18 cellular contexts compared by ENCODE assay signal in genomic region chr11:118652681-118653181, GRCh38. TPM values are rescaled to one million over a fixed set of nuclear protein-coding genes. Genes with fewer than 3 reads are reported as not detected.
A peak's percentile ranks its signal among the peaks of the same experiment; 100 is the strongest.
DNase-seq lines count a peak whose midpoint lies in the region; ATAC-seq and TF ChIP-seq lines count a peak whose summit lies in the region.
"Had no signal": no experiment of that assay in that cellular context is flagged by ENCODE, and none has a peak within 500 bp of the region (broad histone marks: within the 10 kb centered on the region; RNA-seq: fewer than 3 reads in every experiment).

No MANE protein-coding gene starts in this region.

- H3K27me3 Mint-ChIP-seq in activated CD4-positive, alpha-beta T cell treated with anti-CD3 and anti-CD28 coated beads, Interleukin-2, amount 10 ng/mL, durations not matched to agents 7 days and 5 days, result no peaks in the 10 kb centered on the region
- H3K27me3 Mint-ChIP-seq: activated naive CD4-positive, alpha-beta T cell treated with anti-CD3 and anti-CD28 coated beads, Interleukin-2, amount 50 U/mL, for 24 hours; stimulated activated naive CD8-positive, alpha-beta T cell treated with anti-CD3 and anti-CD28 coated beads, Interleukin-15, Interleukin-2, amounts not matched to agents 100 ng/mL and 50 ng/mL, for 24 hours had no signal

- no peak for ATAC-seq in stimulated activated effector memory CD8-positive, alpha-beta T cell treated with anti-CD3 and anti-CD28 coated beads, Interleukin-12 subunit alpha, Interleukin-12 subunit beta, amount 100 ng/mL, for 72 hours
- ATAC-seq in GM18519 (IDR thresholded peaks at IDR 0.05; ENCODE audit: low FRiP score, unreplicated experiment), result no peak

- H3K4me1 Mint-ChIP-seq in stimulated activated effector memory CD8-positive, alpha-beta T cell treated with anti-CD3 and anti-CD28 coated beads, Interleukin-12 subunit alpha, Interleukin-12 subunit beta, amount 100 ng/mL, for 72 hours, result peaks cover 10% of the 10 kb centered on the region
- H3K4me1 Mint-ChIP-seq in activated CD4-positive, alpha-beta T cell treated with anti-CD3 and anti-CD28 coated beads, Interleukin-2, amount 10 ng/mL, durations not matched to agents 7 days and 5 days, result peaks cover 9% of the 10 kb centered on the region

- CTCF ChIA-PET in RWPE1 (lab: Yijun Ruan, JAX), result no interaction called here
- CTCF ChIA-PET in activated CD4-positive, alpha-beta T cell treated with anti-CD3 and anti-CD28 coated beads, Interleukin-2, amount 10 ng/mL, durations not matched to agents 7 days and 5 days (lab: Charles Lee), result no interaction called here

- no peak overlapping the region for H3K4me3 Mint-ChIP-seq in stimulated activated effector memory CD8-positive, alpha-beta T cell treated with anti-CD3 and anti-CD28 coated beads, Interleukin-12 subunit alpha, Interleukin-12 subunit beta, amount 100 ng/mL, for 72 hours
- no peak overlapping the region for H3K4me3 Mint-ChIP-seq in activated CD4-positive, alpha-beta T cell treated with anti-CD3 and anti-CD28 coated beads, Interleukin-2, amount 10 ng/mL, durations not matched to agents 7 days and 5 days
- H3K4me3 Mint-ChIP-seq: activated naive CD4-positive, alpha-beta T cell treated with anti-CD3 and anti-CD28 coated beads, Interleukin-2, amount 50 U/mL, for 24 hours; stimulated activated naive CD8-positive, alpha-beta T cell treated with anti-CD3 and anti-CD28 coated beads, Interleukin-15, Interleukin-2, amounts not matched to agents 100 ng/mL and 50 ng/mL, for 24 hours had no signal

- intact Hi-C loops in head of caudate nucleus (cut with DNase I), result no loop called here

- TF ChIP-seq CTCF in RWPE1 (conservative IDR thresholded peaks at IDR 0.05; ENCODE audit: low read depth), result no peak

- peak overlapping the region; percentile 4 for H3K27ac Mint-ChIP-seq in stimulated activated effector memory CD8-positive, alpha-beta T cell treated with anti-CD3 and anti-CD28 coated beads, Interleukin-12 subunit alpha, Interleukin-12 subunit beta, amount 100 ng/mL, for 72 hours
- H3K27ac Mint-ChIP-seq in activated CD4-positive, alpha-beta T cell treated with anti-CD3 and anti-CD28 coated beads, Interleukin-2, amount 10 ng/mL, durations not matched to agents 7 days and 5 days, result no peak overlapping the region
- H3K27ac Mint-ChIP-seq: activated naive CD4-positive, alpha-beta T cell treated with anti-CD3 and anti-CD28 coated beads, Interleukin-2, amount 50 U/mL, for 24 hours; stimulated activated naive CD8-positive, alpha-beta T cell treated with anti-CD3 and anti-CD28 coated beads, Interleukin-15, Interleukin-2, amounts not matched to agents 100 ng/mL and 50 ng/mL, for 24 hours had no signal

- H3K27ac ChIP-seq in RWPE1, result peak overlapping the region; percentile 49
- H3K27ac ChIP-seq: epithelial cell of prostate had no signal

- peak; percentile 25 for DNase-seq in HT1080 (ENCODE audit: low read depth)
- no peak for DNase-seq in RWPE1 (ENCODE audit: low spot score)
- DNase-seq in head of caudate nucleus, result peak in 32 of 42 donors; percentile 36 to 84 (median 63)
- DNase-seq in stimulated activated effector memory CD8-positive, alpha-beta T cell treated with anti-CD3 and anti-CD28 coated beads, Interleukin-12 subunit alpha, Interleukin-12 subunit beta, amount 100 ng/mL, for 72 hours (ENCODE audit: low spot score in 2 of 2), result no peak
- DNase-seq in SW 1271 (lab: John Stamatoyannopoulos, UW), result no peak
- no peak for DNase-seq in activated CD4-positive, alpha-beta T cell treated with anti-CD3 and anti-CD28 coated beads, Interleukin-2, amount 10 ng/mL, durations not matched to agents 7 days and 5 days
- DNase-seq: activated CD4-positive, CD25-positive, alpha-beta regulatory T cell treated with anti-CD3 and anti-CD28 coated beads, Interleukin-2, amount 50 U/mL, for 72 hours; central memory CD4-positive, alpha-beta T cell; NCI-H187 treated with DMSO at 0.1 percent for 48 hours; NCI-H82 had no signal

- H3K9me3 Mint-ChIP-seq in stimulated activated effector memory CD8-positive, alpha-beta T cell treated with anti-CD3 and anti-CD28 coated beads, Interleukin-12 subunit alpha, Interleukin-12 subunit beta, amount 100 ng/mL, for 72 hours, result no peaks in the 10 kb centered on the region
- H3K9me3 Mint-ChIP-seq in activated CD4-positive, alpha-beta T cell treated with anti-CD3 and anti-CD28 coated beads, Interleukin-2, amount 10 ng/mL, durations not matched to agents 7 days and 5 days, result no peaks in the 10 kb centered on the region
- H3K9me3 Mint-ChIP-seq: activated naive CD4-positive, alpha-beta T cell treated with anti-CD3 and anti-CD28 coated beads, Interleukin-2, amount 50 U/mL, for 24 hours; stimulated activated naive CD8-positive, alpha-beta T cell treated with anti-CD3 and anti-CD28 coated beads, Interleukin-15, Interleukin-2, amounts not matched to agents 100 ng/mL and 50 ng/mL, for 24 hours had no signal

- POLR2A ChIA-PET in RWPE1 (lab: Yijun Ruan, JAX; ENCODE audit: low non-redundant PET), result no interaction called here
- POLR2A ChIA-PET in activated CD4-positive, alpha-beta T cell treated with anti-CD3 and anti-CD28 coated beads, Interleukin-2, amount 10 ng/mL, durations not matched to agents 7 days and 5 days (lab: Charles Lee), result no interaction called here

- H3K36me3 Mint-ChIP-seq in stimulated activated effector memory CD8-positive, alpha-beta T cell treated with anti-CD3 and anti-CD28 coated beads, Interleukin-12 subunit alpha, Interleukin-12 subunit beta, amount 100 ng/mL, for 72 hours, result no peaks in the 10 kb centered on the region
- H3K36me3 Mint-ChIP-seq in activated CD4-positive, alpha-beta T cell treated with anti-CD3 and anti-CD28 coated beads, Interleukin-2, amount 10 ng/mL, durations not matched to agents 7 days and 5 days (ENCODE audit: low read depth), result no peaks in the 10 kb centered on the region

RNA-seq across cellular contexts. Expression of gene TREH, which starts 26.7 kb away (rescaled TPM):
- total RNA-seq in HT1080 (2014; rRNA removed; shearing (Covaris generic)), result not detected in 2 replicates
- polyA plus RNA-seq in HT1080 (2015; cell fraction: cytosol; rRNA removed), result not detected in 2 replicates
- not detected in 2 replicates for polyA plus RNA-seq in HT1080 (2015; cell fraction: nucleus; rRNA removed)
- total RNA-seq in activated CD4-positive, alpha-beta T cell treated with anti-CD3 and anti-CD28 coated beads, Interleukin-2, amount 10 ng/mL, durations not matched to agents 7 days and 5 days, result not detected
- total RNA-seq: glomerular endothelial cell; mesenteric fat pad; osteocyte; T-helper 2 cell treated with Interferon-gamma antibody and Interleukin-4, amounts not matched to agents 100 ng/mL and 5 ng/mL, for 36 hours had no signal

RNA-seq across cellular contexts. Expression of gene PHLDB1, which starts 45.3 kb away (rescaled TPM):
- total RNA-seq in HT1080 (2014; rRNA removed; shearing (Covaris generic)), result 42.2 and 48.7 TPM in 2 replicates
- polyA plus RNA-seq in HT1080 (2015; cell fraction: cytosol; rRNA removed), result 33.0 TPM in 2 replicates
- polyA plus RNA-seq in HT1080 (2015; cell fraction: nucleus; rRNA removed), result 103 and 106 TPM in 2 replicates
- under 1 TPM; 0.06 to 0.12 TPM for total RNA-seq in activated CD4-positive, alpha-beta T cell treated with anti-CD3 and anti-CD28 coated beads, Interleukin-2, amount 10 ng/mL, durations not matched to agents 7 days and 5 days

Comparison
In these comparisons a context has a peak if more than half of its experiments do, and no peak if none do; other contexts are left out.
1. DNase-seq: peak in HT1080 (single experiment) and head of caudate nucleus (32 of 42); none in RWPE1 (single experiment), stimulated activated effector memory CD8-positive, alpha-beta T cell treated with anti-CD3 and anti-CD28 coated beads, Interleukin-12 subunit alpha, Interleukin-12 subunit beta, amount 100 ng/mL, for 72 hours (0 of 2), SW 1271 (0 of 2) and activated CD4-positive, alpha-beta T cell treated with anti-CD3 and anti-CD28 coated beads, Interleukin-2, amount 10 ng/mL, durations not matched to agents 7 days and 5 days (single experiment).
2. RNA of gene PHLDB1, which starts 45.3 kb away (total RNA-seq): 42.2 to 48.7 TPM in HT1080; 0.06 to 0.12 TPM in activated CD4-positive, alpha-beta T cell treated with anti-CD3 and anti-CD28 coated beads, Interleukin-2, amount 10 ng/mL, durations not matched to agents 7 days and 5 days; every median in the first group is over 10 times any median in the second.